ENCODE assay signal across 2 cellular contexts in genomic region chr10:93552780-93553179, GRCh38.
TF ChIP-seq lines count a peak whose summit lies in the region.

No MANE protein-coding gene starts in this region.

TF ChIP-seq in HepG2, 621 proteins besides CTCF, POLR2A, EP300 and RAD21:
- TF ChIP-seq SP4 (CRISPR knock-in tag; IDR thresholded peaks at IDR 0.05): no peak
- no peak for TF ChIP-seq ARID5B (CRISPR knock-in tag; IDR thresholded peaks at IDR 0.05)
- peak; percentile 86 for TF ChIP-seq ZNF629 (CRISPR knock-in tag; conservative IDR thresholded peaks at IDR 0.05)
- TF ChIP-seq ZNF574 (CRISPR knock-in tag; IDR thresholded peaks at IDR 0.05): no peak
- TF ChIP-seq, protein P1, sequence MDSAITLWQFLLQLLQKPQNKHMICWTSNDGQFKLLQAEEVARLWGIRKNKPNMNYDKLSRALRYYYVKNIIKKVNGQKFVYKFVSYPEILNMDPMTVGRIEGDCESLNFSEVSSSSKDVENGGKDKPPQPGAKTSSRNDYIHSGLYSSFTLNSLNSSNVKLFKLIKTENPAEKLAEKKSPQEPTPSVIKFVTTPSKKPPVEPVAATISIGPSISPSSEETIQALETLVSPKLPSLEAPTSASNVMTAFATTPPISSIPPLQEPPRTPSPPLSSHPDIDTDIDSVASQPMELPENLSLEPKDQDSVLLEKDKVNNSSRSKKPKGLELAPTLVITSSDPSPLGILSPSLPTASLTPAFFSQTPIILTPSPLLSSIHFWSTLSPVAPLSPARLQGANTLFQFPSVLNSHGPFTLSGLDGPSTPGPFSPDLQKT (CRISPR knock-in tag; IDR thresholded peaks at IDR 0.05; ENCODE audit: borderline replicate concordance): no peak
- TF ChIP-seq CHD4 (IDR thresholded peaks at IDR 0.05; ENCODE audit: borderline replicate concordance, low read length): peak; percentile 43; the same call in 1 of the 2 replicates
- 0 out of 2 replicates have a peak, but pooled peaks have one; percentile 30 for TF ChIP-seq KDM1A (CRISPR knock-in tag; IDR thresholded peaks at IDR 0.05)
TF ChIP-seq in HepG2: peak in this region for 3.

TF ChIP-seq in H1, 55 proteins besides CTCF, POLR2A, EP300 and RAD21:
- TF ChIP-seq KDM1A (IDR thresholded peaks at IDR 0.05; ENCODE audit: borderline replicate concordance, low read length): peak; percentile 42; the same call in 1 of the 2 replicates
- no peak for TF ChIP-seq CHD2 (IDR thresholded peaks at IDR 0.05; ENCODE audit: low read length)
- no peak for TF ChIP-seq NRF1 (IDR thresholded peaks at IDR 0.05; ENCODE audit: low read depth, low read length)
TF ChIP-seq in H1: peak in this region for 1.
